Comparison of ENCODE assay signal across 37 cellular contexts in the genomic region with DNA sequence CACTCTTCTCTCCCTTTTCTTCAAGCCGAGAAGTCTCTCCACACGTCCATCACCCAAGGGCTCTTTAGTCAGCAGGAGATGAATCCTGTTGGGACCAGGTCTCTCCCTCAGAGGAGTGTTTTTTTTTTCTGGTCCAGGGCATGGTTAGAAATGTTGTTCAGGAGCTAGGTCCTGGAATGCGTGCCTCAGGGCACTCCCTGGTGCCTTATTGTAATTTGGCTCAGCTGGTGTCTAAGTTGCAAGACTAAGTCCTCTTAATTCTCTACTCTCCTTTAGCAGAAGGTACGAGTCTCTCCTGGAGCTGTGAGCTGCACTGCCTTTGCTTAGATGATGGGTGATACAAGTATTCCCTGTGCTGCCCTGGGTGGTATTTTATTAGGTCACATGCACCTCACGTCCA.
DNase-seq lines count a peak whose midpoint lies in the region; ATAC-seq, FAIRE-seq and TF ChIP-seq lines count a peak whose summit lies in the region.
"Had no signal": no experiment of that assay in that cellular context is flagged by ENCODE, and none has a peak within 500 bp of the region (broad histone marks: within the 10 kb centered on the region; RNA-seq: fewer than 3 reads in every experiment).

No MANE protein-coding gene starts in this region.

- peaks cover 30% of the 10 kb centered on the region for H3K36me3 Mint-ChIP-seq in WTC11
- no peaks in the 10 kb centered on the region for H3K36me3 Mint-ChIP-seq in activated T-helper 17 cell treated with anti-CD3 and anti-CD28 coated beads, Interleukin-2, amount 50 U/mL, for 72 hours (ENCODE audit: low read depth)
- H3K36me3 Mint-ChIP-seq: CD4-positive, alpha-beta memory T cell; CD4-positive, CD25-positive, alpha-beta regulatory T cell; CD8-positive, alpha-beta memory T cell; CD8-positive, alpha-beta T cell had no signal

- peak; percentile 38 for ATAC-seq in WTC11
- no peak for ATAC-seq in activated T-helper 17 cell treated with anti-CD3 and anti-CD28 coated beads, Interleukin-2, amount 50 U/mL, for 72 hours (replicated peaks)
- ATAC-seq: A549; CD8-positive, alpha-beta T cell had no signal

- no peak overlapping the region for H3K4me3 Mint-ChIP-seq in WTC11
- no peak overlapping the region for H3K4me3 Mint-ChIP-seq in activated T-helper 17 cell treated with anti-CD3 and anti-CD28 coated beads, Interleukin-2, amount 50 U/mL, for 72 hours
- H3K4me3 Mint-ChIP-seq: B cell; CD14-positive monocyte; CD4-positive, alpha-beta memory T cell; CD4-positive, alpha-beta T cell; CD4-positive, CD25-positive, alpha-beta regulatory T cell; CD8-positive, alpha-beta memory T cell; CD8-positive, alpha-beta T cell had no signal

- no peak overlapping the region for H2AK5ac ChIP-seq in mesendoderm (ENCODE audit: low read length)

- no peak overlapping the region for H3K9ac ChIP-seq in mesendoderm (ENCODE audit: low read length)
- H3K9ac ChIP-seq: BLaER1; BLaER1 treated with 17β-estradiol and CSF1 and Interleukin-3, amounts not matched to agents 10 nM and 100 nM had no signal

- H3K4me2 ChIP-seq in mesendoderm (ENCODE audit: low read length), result no peak overlapping the region
- H3K4me2 ChIP-seq: A549; BLaER1; BLaER1 treated with 17β-estradiol and CSF1 and Interleukin-3, amounts not matched to agents 10 nM and 100 nM had no signal

- no peaks in the 10 kb centered on the region for H3K27me3 ChIP-seq in mesendoderm (ENCODE audit: insufficient read depth, low read length, poor library complexity)
- H3K27me3 ChIP-seq: BE2C; BLaER1; BLaER1 treated with 17β-estradiol and CSF1 and Interleukin-3, amounts not matched to agents 10 nM and 100 nM had no signal

- FAIRE-seq in GM12891 (lab: Jason Lieb, UNC), result no peak
- FAIRE-seq: A204.1, A549, D721Med had no signal

- H3K4me3 ChIP-seq in mesendoderm (ENCODE audit: low read length), result no peak overlapping the region
- H3K4me3 ChIP-seq: A549; BLaER1; BLaER1 treated with 17β-estradiol and CSF1 and Interleukin-3, amounts not matched to agents 10 nM and 100 nM had no signal

- no peak for TF ChIP-seq CTCF in WTC11 (IDR thresholded peaks at IDR 0.05)

- no peaks in the 10 kb centered on the region for H3K36me3 ChIP-seq in mesendoderm (ENCODE audit: control insufficient read depth, insufficient read depth, low read length)
- H3K36me3 ChIP-seq: BE2C had no signal

- no peak overlapping the region for H2BK15ac ChIP-seq in mesendoderm (replicated peaks; ENCODE audit: low read depth)

- WGBS in mesendoderm (ENCODE audit: extremely low coverage, insufficient coverage, low lambda C conversion rate), result no CpG with 5 or more reads among the region's 5 CpGs

- H3K4me1 ChIP-seq in mesendoderm (ENCODE audit: control insufficient read depth, low read depth, low read length), result no peaks in the 10 kb centered on the region
- H3K4me1 ChIP-seq: A549; BE2C; BLaER1; BLaER1 treated with 17β-estradiol and CSF1 and Interleukin-3, amounts not matched to agents 10 nM and 100 nM; Caco-2 had no signal

- H3K18ac ChIP-seq in mesendoderm (ENCODE audit: low read length), result no peak overlapping the region

- DNase-seq in ELF-1 (ENCODE audit: low read depth, low spot score) (peak; percentile 84), WTC11 (ENCODE audit: low spot score) (no peak), islet precursor cell (peak; percentile 55), mesendoderm (peak; percentile 22), GM12891 (ENCODE audit: insufficient read length, low spot score) (no peak)
- no peak for DNase-seq in stimulated activated naive CD4-positive, alpha-beta T cell treated with Interleukin-2 at 50 U/mL for 16 hours (lab: John Stamatoyannopoulos, UW)
- DNase-seq in activated effector memory CD4-positive, alpha-beta T cell treated with anti-CD3 and anti-CD28 coated beads, Interleukin-2, amount 50 U/mL, for 16 hours, result no peak
- DNase-seq: 8988T; ACHN; AML-193; BE2C; C1 segment of cervical spinal cord; Caco-2; Calu3; CD4-positive, alpha-beta memory T cell; CD4-positive, alpha-beta T cell; CD4-positive, CD25-positive, alpha-beta regulatory T cell; CD8-positive, alpha-beta memory T cell; CD8-positive, alpha-beta T cell; COR-L47; DMS 273 treated with DMSO at 0.1 percent for 48 hours; DMS153; DMS53; DMS79; DMS79 treated with DMSO at 0.1 percent for 48 hours; DND-41; EL had no signal

- H4K8ac ChIP-seq in mesendoderm (ENCODE audit: low read depth, low read length), result no peak overlapping the region

- CTCF ChIA-PET in WTC11 (lab: Charles Lee), result interaction anchor here (1.0 kb wide), 1 partner anchor 216 kb away, joined by 5 read pairs; no protein-coding TSS in a partner anchor

- H3K9me3 Mint-ChIP-seq in WTC11, result peaks cover 28% of the 10 kb centered on the region
- H3K9me3 Mint-ChIP-seq in activated T-helper 17 cell treated with anti-CD3 and anti-CD28 coated beads, Interleukin-2, amount 50 U/mL, for 72 hours, result peaks cover 40% of the 10 kb centered on the region

- H3K4me1 Mint-ChIP-seq in WTC11, result peaks cover 5% of the 10 kb centered on the region; the same call in 1 of the 2 replicates
- H3K4me1 Mint-ChIP-seq in activated T-helper 17 cell treated with anti-CD3 and anti-CD28 coated beads, Interleukin-2, amount 50 U/mL, for 72 hours, result no peaks in the 10 kb centered on the region
- H3K4me1 Mint-ChIP-seq: B cell; CD14-positive monocyte; CD4-positive, alpha-beta memory T cell; CD4-positive, CD25-positive, alpha-beta regulatory T cell; CD8-positive, alpha-beta memory T cell had no signal

- H3K4ac ChIP-seq in mesendoderm (ENCODE audit: low read depth, low read length), result no peak overlapping the region

- H2BK5ac ChIP-seq in mesendoderm (ENCODE audit: low read length), result no peak overlapping the region

- no peaks in the 10 kb centered on the region for H3K79me1 ChIP-seq in mesendoderm (ENCODE audit: low read length)

- no peak overlapping the region for H3K27ac Mint-ChIP-seq in WTC11
- H3K27ac Mint-ChIP-seq in activated T-helper 17 cell treated with anti-CD3 and anti-CD28 coated beads, Interleukin-2, amount 50 U/mL, for 72 hours, result no peak overlapping the region
- H3K27ac Mint-ChIP-seq: B cell; CD14-positive monocyte; CD4-positive, alpha-beta memory T cell; CD4-positive, alpha-beta T cell; CD8-positive, alpha-beta memory T cell; CD8-positive, alpha-beta T cell had no signal

- no peak overlapping the region for H3K56ac ChIP-seq in mesendoderm (ENCODE audit: low read length)

- H3K79me2 ChIP-seq in mesendoderm (ENCODE audit: control insufficient read depth, insufficient read depth, low read length), result no peaks in the 10 kb centered on the region

- no peak overlapping the region for H4K5ac ChIP-seq in mesendoderm (ENCODE audit: low read length)

- no peak overlapping the region for H2BK120ac ChIP-seq in mesendoderm (ENCODE audit: low read depth, low read length)

- no peak for TF ChIP-seq POLR2A in GM12891 (IDR thresholded peaks at IDR 0.05; ENCODE audit: low read depth, low read length)

- POLR2A ChIA-PET in WTC11 (lab: Charles Lee), result no interaction called here

- no peak overlapping the region for H3K23ac ChIP-seq in mesendoderm (ENCODE audit: low read length)

- H3K27me3 Mint-ChIP-seq in WTC11 (ENCODE audit: low read depth), result no peaks in the 10 kb centered on the region
- H3K27me3 Mint-ChIP-seq in activated T-helper 17 cell treated with anti-CD3 and anti-CD28 coated beads, Interleukin-2, amount 50 U/mL, for 72 hours, result no peaks in the 10 kb centered on the region
- H3K27me3 Mint-ChIP-seq: B cell; CD4-positive, alpha-beta memory T cell; CD4-positive, alpha-beta T cell; CD4-positive, CD25-positive, alpha-beta regulatory T cell; CD8-positive, alpha-beta memory T cell had no signal

- H3K27ac ChIP-seq in mesendoderm (ENCODE audit: low read depth, low read length), result no peak overlapping the region
- H3K27ac ChIP-seq: 22Rv1; A549; BLaER1; BLaER1 treated with 17β-estradiol and CSF1 and Interleukin-3, amounts not matched to agents 10 nM and 100 nM; C4-2B had no signal

TF ChIP-seq in WTC11, 78 proteins besides CTCF, POLR2A, EP300 and RAD21 (continues in another document):
- TF ChIP-seq, protein P1, sequence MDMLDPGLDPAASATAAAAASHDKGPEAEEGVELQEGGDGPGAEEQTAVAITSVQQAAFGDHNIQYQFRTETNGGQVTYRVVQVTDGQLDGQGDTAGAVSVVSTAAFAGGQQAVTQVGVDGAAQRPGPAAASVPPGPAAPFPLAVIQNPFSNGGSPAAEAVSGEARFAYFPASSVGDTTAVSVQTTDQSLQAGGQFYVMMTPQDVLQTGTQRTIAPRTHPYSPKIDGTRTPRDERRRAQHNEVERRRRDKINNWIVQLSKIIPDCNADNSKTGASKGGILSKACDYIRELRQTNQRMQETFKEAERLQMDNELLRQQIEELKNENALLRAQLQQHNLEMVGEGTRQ (CRISPR knock-in tag; IDR thresholded peaks at IDR 0.05), result no peak
- no peak for TF ChIP-seq SMAD3 (CRISPR knock-in tag; IDR thresholded peaks at IDR 0.05; ENCODE audit: borderline replicate concordance)

TF ChIP-seq in GM12891, 5 proteins besides CTCF, POLR2A, EP300 and RAD21:
- TF ChIP-seq TAF1 (IDR thresholded peaks at IDR 0.05; ENCODE audit: low read depth, low read length) (no peak), PAX5 (IDR thresholded peaks at IDR 0.05; ENCODE audit: insufficient read depth, low read length, severe bottlenecking) (no peak), POLR2AphosphoS5 (IDR thresholded peaks at IDR 0.05; ENCODE audit: low read depth, low read length) (no peak), POU2F2 (IDR thresholded peaks at IDR 0.05; ENCODE audit: low read depth, low read length) (no peak), SPI1 (IDR thresholded peaks at IDR 0.05; ENCODE audit: low read depth, low read length) (no peak)

Comparison
In these comparisons a context has a peak if more than half of its experiments do, and no peak if none do; other contexts are left out.
1. DNase-seq: peak in ELF-1 (single experiment), islet precursor cell (single experiment) and mesendoderm (single experiment); none in WTC11 (single experiment), stimulated activated naive CD4-positive, alpha-beta T cell treated with Interleukin-2 at 50 U/mL for 16 hours (single experiment), GM12891 (single experiment) and activated effector memory CD4-positive, alpha-beta T cell treated with anti-CD3 and anti-CD28 coated beads, Interleukin-2, amount 50 U/mL, for 16 hours (single experiment).